In the genomic region with DNA sequence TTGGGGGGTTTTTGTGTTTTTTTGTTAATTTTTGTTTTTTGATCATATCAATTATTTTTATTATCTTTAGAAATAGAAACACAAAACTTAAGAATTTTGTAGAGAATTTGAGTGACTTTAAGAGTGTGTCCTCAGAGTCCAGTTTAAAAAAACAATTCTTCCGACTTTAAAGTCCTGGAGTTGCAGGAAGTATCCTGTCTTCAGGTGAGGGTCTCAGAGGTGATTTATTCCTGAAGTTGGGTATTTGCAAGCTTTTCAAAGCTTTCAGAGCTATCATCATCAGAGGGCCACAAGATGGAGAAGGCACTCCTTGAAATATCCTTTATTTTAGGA, we compare ENCODE assay signal across 19 cellular contexts. TPM values are rescaled to one million over a fixed set of nuclear protein-coding genes. Genes with fewer than 3 reads are reported as not detected.
A peak's percentile ranks its signal among the peaks of the same experiment; 100 is the strongest.
DNase-seq lines count a peak whose midpoint lies in the region; ATAC-seq and TF ChIP-seq lines count a peak whose summit lies in the region.
"Had no signal": no experiment of that assay in that cellular context is flagged by ENCODE, and none has a peak within 500 bp of the region (broad histone marks: within the 10 kb centered on the region; RNA-seq: fewer than 3 reads in every experiment).

No MANE protein-coding gene starts in this region.

- H3K27me3 ChIP-seq in OCI-LY3 (ENCODE audit: low read depth, low read length) (no peaks in the 10 kb centered on the region), colonic mucosa (no peaks in the 10 kb centered on the region)
- H3K27me3 ChIP-seq: breast epithelium, left lung, MG63, right atrium auricular region had no signal

- no peak overlapping the region for H3K27ac Mint-ChIP-seq in osteocyte (ENCODE audit: unreplicated experiment)
- H3K27ac Mint-ChIP-seq: activated naive CD4-positive, alpha-beta T cell treated with anti-CD3 and anti-CD28 coated beads, Interleukin-2, amount 50 U/mL, for 24 hours; CD4-positive, CD25-positive, alpha-beta regulatory T cell; mesothelial cell of epicardium had no signal

- H3K36me3 ChIP-seq in OCI-LY3 (replicated peaks; ENCODE audit: low read depth, low read length) (peaks cover 10% of the 10 kb centered on the region), colonic mucosa (no peaks in the 10 kb centered on the region)
- H3K36me3 ChIP-seq: breast epithelium, left lung, MG63, right atrium auricular region had no signal

- H4K20me1 ChIP-seq in OCI-LY3 (ENCODE audit: insufficient read depth, low read length) = no peaks in the 10 kb centered on the region

- no peaks in the 10 kb centered on the region for H3K36me3 Mint-ChIP-seq in osteocyte (ENCODE audit: unreplicated experiment)
- H3K36me3 Mint-ChIP-seq: activated naive CD4-positive, alpha-beta T cell treated with anti-CD3 and anti-CD28 coated beads, Interleukin-2, amount 50 U/mL, for 24 hours; CD4-positive, CD25-positive, alpha-beta regulatory T cell; mesothelial cell of epicardium; naive thymus-derived CD8-positive, alpha-beta T cell had no signal

- H3K4me2 ChIP-seq in OCI-LY3 (ENCODE audit: low read length) = peak overlapping the region; percentile 81

- H3K79me2 ChIP-seq in OCI-LY3 (ENCODE audit: low read length) = peaks cover 7% of the 10 kb centered on the region; the same call in 1 of the 2 replicates

- H3K9me3 ChIP-seq in OCI-LY3 (ENCODE audit: insufficient read depth, low read length) (peaks cover 6% of the 10 kb centered on the region; the same call in 1 of the 2 replicates), colonic mucosa (no peaks in the 10 kb centered on the region)
- H3K9me3 ChIP-seq: breast epithelium, left lung, MG63, right atrium auricular region had no signal

- H3K27ac ChIP-seq in C4-2B (no peak overlapping the region), OCI-LY3 (ENCODE audit: low read length) (peak overlapping the region; percentile 96), colonic mucosa (no peak overlapping the region)
- H3K27ac ChIP-seq: breast epithelium, epithelial cell of prostate, left lung, right atrium auricular region had no signal

- intact Hi-C loops in colonic mucosa (cut with DNase I) (loop anchor here (5.0 kb wide), 2 partner anchors 98 to 378 kb away; a partner anchor contains a TSS), Right ventricle myocardium superior (cut with DNase I) (loop anchor here (5.0 to 10.0 kb wide), 2 partner anchors 98 to 375 kb away; a partner anchor contains a TSS)

- H3K9me3 Mint-ChIP-seq in osteocyte (ENCODE audit: unreplicated experiment) = no peaks in the 10 kb centered on the region
- H3K9me3 Mint-ChIP-seq: activated naive CD4-positive, alpha-beta T cell treated with anti-CD3 and anti-CD28 coated beads, Interleukin-2, amount 50 U/mL, for 24 hours; CD4-positive, CD25-positive, alpha-beta regulatory T cell; mesothelial cell of epicardium; naive thymus-derived CD8-positive, alpha-beta T cell had no signal

- no peak for DNase-seq in colonic mucosa
- no peak for DNase-seq in osteocyte (ENCODE audit: extremely low spot score, unreplicated experiment)
- no peak for DNase-seq in GDM1 (lab: John Stamatoyannopoulos, UW)
- DNase-seq in Right ventricle myocardium superior = no peak
- DNase-seq in NCI-H226 = no peak
- DNase-seq: GOT3, MG63, SHP77 treated with DMSO at 0.1 percent for 48 hours had no signal

- H3K9ac ChIP-seq in OCI-LY3 (ENCODE audit: low read length) (peak overlapping the region; percentile 87), colonic mucosa (ENCODE audit: low read depth in 2 of 2, low read length in 2 of 2) (no peak overlapping the region)

- ATAC-seq in Right ventricle myocardium superior (ENCODE audit: poor library complexity) (no peak), GM19395 (IDR thresholded peaks at IDR 0.05; ENCODE audit: unreplicated experiment) (no peak)

- H3K4me1 ChIP-seq in OCI-LY3 (ENCODE audit: low read length) = peaks cover 66% of the 10 kb centered on the region
- H3K4me1 ChIP-seq in colonic mucosa = no peaks in the 10 kb centered on the region
- H3K4me1 ChIP-seq: breast epithelium had no signal

- H3K4me3 ChIP-seq in OCI-LY3 (ENCODE audit: low read length) (peak overlapping the region; percentile 32), colonic mucosa (no peak overlapping the region)
- H3K4me3 ChIP-seq: breast epithelium, left lung, MG63, right atrium auricular region had no signal

- no peak overlapping the region for H2AFZ ChIP-seq in OCI-LY3 (ENCODE audit: low read depth, low read length)

- TF ChIP-seq CTCF in C4-2B (conservative IDR thresholded peaks at IDR 0.05) (peak; percentile 45), OCI-LY3 (IDR thresholded peaks at IDR 0.05; ENCODE audit: low read depth, low read length) (peak; percentile 2; the same call in 1 of the 2 replicates), colonic mucosa (IDR thresholded peaks at IDR 0.05) (peak; percentile 37), osteocyte (IDR thresholded peaks at IDR 0.05) (peak; percentile 4)

- no peaks in the 10 kb centered on the region for H3K27me3 Mint-ChIP-seq in osteocyte (ENCODE audit: unreplicated experiment)
- H3K27me3 Mint-ChIP-seq: activated naive CD4-positive, alpha-beta T cell treated with anti-CD3 and anti-CD28 coated beads, Interleukin-2, amount 50 U/mL, for 24 hours had no signal

- peaks cover 4% of the 10 kb centered on the region for H3K4me1 Mint-ChIP-seq in osteocyte (ENCODE audit: unreplicated experiment)

- H3K4me3 Mint-ChIP-seq in osteocyte (ENCODE audit: unreplicated experiment) = no peak overlapping the region
- H3K4me3 Mint-ChIP-seq: activated naive CD4-positive, alpha-beta T cell treated with anti-CD3 and anti-CD28 coated beads, Interleukin-2, amount 50 U/mL, for 24 hours had no signal

RNA-seq across cellular contexts. Expression of a gene that starts 23.0 kb away (rescaled TPM):
- total RNA-seq in colonic mucosa (under 1 TPM; 0.20 to 0.24 TPM), osteocyte (not detected in 2 replicates), Right ventricle myocardium superior (not detected)
- total RNA-seq: mesothelial cell of epicardium had no signal

RNA-seq across cellular contexts. Expression of a gene that starts 44.8 kb away (rescaled TPM):
- 1 to 10 TPM; 1.2 to 4.7 TPM for total RNA-seq in colonic mucosa
- 0.42 and 0.48 TPM in 2 replicates for total RNA-seq in osteocyte
- total RNA-seq in Right ventricle myocardium superior = 3.4 TPM
